8 cellular contexts compared by ENCODE assay signal in the genomic region with DNA sequence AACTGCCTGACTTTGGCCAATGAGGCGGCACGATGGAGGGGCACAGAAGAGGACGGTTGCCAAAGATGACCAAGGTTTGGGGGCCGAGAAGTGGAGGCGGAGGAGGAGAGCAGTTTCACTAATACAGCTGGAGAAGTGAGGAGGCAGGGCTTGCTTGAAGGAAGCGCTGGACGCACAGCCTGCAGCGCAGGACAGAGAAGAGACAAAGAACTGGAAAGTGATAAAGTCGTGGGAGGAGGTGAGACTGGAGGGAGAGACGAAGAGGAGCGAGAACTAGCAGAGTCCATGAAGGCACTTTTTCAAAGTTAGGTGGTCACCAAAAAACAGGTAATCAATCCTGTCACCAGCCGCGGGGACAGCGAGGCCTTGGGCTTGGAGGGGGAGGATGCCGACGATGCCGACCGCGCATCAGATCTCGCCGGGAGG. TPM values are rescaled to one million over a fixed set of nuclear protein-coding genes. Genes with fewer than 3 reads are reported as not detected.
DNase-seq lines count a peak whose midpoint lies in the region; ATAC-seq and TF ChIP-seq lines count a peak whose summit lies in the region.

No MANE protein-coding gene starts in this region.

- H3K27me3 ChIP-seq in GM06990 (replicated peaks; ENCODE audit: control insufficient read depth, insufficient read depth, low read length) (no peaks in the 10 kb centered on the region), H9 (ENCODE audit: insufficient read depth, low read length) (no peaks in the 10 kb centered on the region), SJSA1 (replicated peaks) (no peaks in the 10 kb centered on the region)

- no CpG with 5 or more reads among the region's 21 CpGs for WGBS in H9 (ENCODE audit: extremely low coverage, insufficient read length, low lambda C conversion rate)

- H3K4me1 ChIP-seq in H9 (ENCODE audit: insufficient read depth, low read length) (no peaks in the 10 kb centered on the region; the same call in 1 of the 2 replicates), SJSA1 (replicated peaks) (peaks cover 10% of the 10 kb centered on the region)

- H3K4me3 Mint-ChIP-seq in H9 = peak overlapping the region; percentile 93 to 95

- no peaks in the 10 kb centered on the region for H4K20me1 ChIP-seq in H9 (ENCODE audit: control insufficient read depth, insufficient read depth, insufficient read length)

- H3K4me2 ChIP-seq in H9 (ENCODE audit: insufficient read depth, insufficient read length, low read length) = peak overlapping the region; percentile 87

- no peak overlapping the region for H2AK5ac ChIP-seq in H9 (ENCODE audit: insufficient read length, low read length)

- peak overlapping the region in 2 of 3 experiments; percentile 2 to 50; a peak in 2 of 7 replicates for H3K27ac Mint-ChIP-seq in H9

- H3K9me3 Mint-ChIP-seq in H9 = no peaks in the 10 kb centered on the region

- H2BK15ac ChIP-seq in H9 (ENCODE audit: low read depth, low read length) = no peak overlapping the region

- no peak overlapping the region for H2BK12ac ChIP-seq in H9 (ENCODE audit: insufficient read length, low read depth, low read length)

- H3K9ac ChIP-seq in H9 (ENCODE audit: extremely low read depth, insufficient read length, low read length) = peak overlapping the region; percentile 11

- peak overlapping the region; percentile 74 for H3K4me3 ChIP-seq in GM06990 (replicated peaks; ENCODE audit: low read depth, low read length)
- H3K4me3 ChIP-seq in SJSA1 = peak overlapping the region; percentile 75

- DNase-seq in GM06990 (ENCODE audit: extremely low read depth, insufficient read length) (no peak), H9 (peak; percentile 30), SJSA1 (ENCODE audit: low read depth in 1 of 2, low spot score in 2 of 2) (peak in 1 of 2 experiments; percentile 29), fibroblast of gingiva (ENCODE audit: low read depth) (peak; percentile 13), occipital lobe (lab: John Stamatoyannopoulos, UW) (peak; percentile 29), LoVo (ENCODE audit: low spot score) (no peak)
- DNase-seq in activated CD4-positive, alpha-beta T cell treated with anti-CD3 and anti-CD28 coated beads, Interleukin-2, amount 50 U/mL, for 4 hours = no peak

- no peak overlapping the region for H3K56ac ChIP-seq in H9 (ENCODE audit: insufficient read length, low read depth, low read length)

- no peak overlapping the region for H2BK20ac ChIP-seq in H9 (ENCODE audit: low read depth, low read length, poor library complexity, severe bottlenecking)

- H3T11ph ChIP-seq in H9 (ENCODE audit: low read length) = no peak overlapping the region

- H2BK120ac ChIP-seq in H9 (ENCODE audit: low read depth, low read length, poor library complexity, severe bottlenecking) = no peak overlapping the region

- no peak for ATAC-seq in HG02973 (IDR thresholded peaks at IDR 0.05; ENCODE audit: unreplicated experiment)

- peaks cover 6% of the 10 kb centered on the region for H3K23me2 ChIP-seq in H9 (ENCODE audit: insufficient read length, low read depth, low read length, poor library complexity, severe bottlenecking)

- H4K8ac ChIP-seq in H9 (replicated peaks; ENCODE audit: insufficient read length, low read depth, low read length) = no peak overlapping the region

- H3K36me3 Mint-ChIP-seq in H9 (ENCODE audit: insufficient read depth in 1 of 3, low read depth in 3 of 3) = peaks cover 28 to 38% (median 34%) of the 10 kb centered on the region in 3 experiments

- H3K23ac ChIP-seq in H9 (ENCODE audit: insufficient read length, low read depth, low read length) = no peak overlapping the region

- H3K18ac ChIP-seq in H9 (ENCODE audit: insufficient read length, low read depth, low read length) = no peak overlapping the region

- H3K27ac ChIP-seq in H9 (ENCODE audit: insufficient read length, low read depth, low read length) = no peak overlapping the region
- H3K27ac ChIP-seq in SJSA1 = no peak overlapping the region

- H3K36me3 ChIP-seq in GM06990 (ENCODE audit: control insufficient read depth, insufficient read depth, low read length) (peaks cover 5% of the 10 kb centered on the region), SJSA1 (peaks cover 14% of the 10 kb centered on the region)

- peaks cover 9% of the 10 kb centered on the region for H3K27me3 Mint-ChIP-seq in H9 (ENCODE audit: low read depth)

- no peak overlapping the region for H3K4ac ChIP-seq in H9 (ENCODE audit: low read depth, low read length)

- TF ChIP-seq CTCF in GM06990 (IDR thresholded peaks at IDR 0.05; ENCODE audit: insufficient read depth, low read length, poor library complexity, severe bottlenecking) (no peak), H9 (conservative IDR thresholded peaks at IDR 0.05) (no peak)

- H3K79me2 ChIP-seq in H9 (ENCODE audit: insufficient read depth, low read length) = peaks cover 4% of the 10 kb centered on the region; the same call in 1 of the 2 replicates

- H3K9me3 ChIP-seq in H9 (ENCODE audit: control insufficient read depth, low read depth, low read length) (no peaks in the 10 kb centered on the region), SJSA1 (replicated peaks) (no peaks in the 10 kb centered on the region)

- peak overlapping the region; percentile 9; the same call in 1 of the 2 replicates for H3K14ac ChIP-seq in H9 (ENCODE audit: insufficient read depth, low read length)

- no peak overlapping the region for H4K91ac ChIP-seq in H9 (ENCODE audit: insufficient read length, low read depth, low read length)

- H3K4me1 Mint-ChIP-seq in H9 = peaks cover 25 to 31% of the 10 kb centered on the region in 2 experiments

- H2BK5ac ChIP-seq in H9 (ENCODE audit: insufficient read length, low read length) = no peak overlapping the region

- H2AFZ ChIP-seq in H9 (ENCODE audit: low read length) = no peak overlapping the region

- H3K79me1 ChIP-seq in H9 (ENCODE audit: insufficient read depth, low read depth, low read length, poor library complexity, severe bottlenecking) = no peaks in the 10 kb centered on the region

- no peak overlapping the region for H4K5ac ChIP-seq in H9 (ENCODE audit: insufficient read length, low read depth, low read length)

RNA-seq across cellular contexts. Expression of gene PACC1, which starts 0.8 kb away (rescaled TPM):
- total RNA-seq in H9 (2021) = 10.9 and 12.7 TPM in 2 replicates
- total RNA-seq in SJSA1 (2014; rRNA removed; shearing (Covaris generic)) = 9.4 and 13.4 TPM in 2 replicates
- 25.4 TPM for total RNA-seq in occipital lobe

RNA-seq across cellular contexts. Expression of gene NENF, which starts 18.8 kb away (rescaled TPM):
- 28.3 and 28.4 TPM in 2 replicates for total RNA-seq in H9 (2021)
- 68.9 and 119 TPM in 2 replicates for total RNA-seq in SJSA1 (2014; rRNA removed; shearing (Covaris generic))
- total RNA-seq in occipital lobe = 14.8 TPM

Comparison
In these comparisons a context has a peak if more than half of its experiments do, and no peak if none do; other contexts are left out.
1. DNase-seq: peak in H9 (single experiment), fibroblast of gingiva (single experiment) and occipital lobe (single experiment); none in GM06990 (single experiment), LoVo (single experiment) and activated CD4-positive, alpha-beta T cell treated with anti-CD3 and anti-CD28 coated beads, Interleukin-2, amount 50 U/mL, for 4 hours (0 of 2).